In genomic region chr9:92846662-92847145, GRCh38 we compare ENCODE assay signal across 18 cellular contexts.
"Had no signal": no experiment of that assay in that cellular context is flagged by ENCODE, and none has a peak within 500 bp of the region (broad histone marks: within the 10 kb centered on the region; RNA-seq: fewer than 3 reads in every experiment).

No MANE protein-coding gene starts in this region.

- H3K4me3 Mint-ChIP-seq: activated CD4-positive, alpha-beta T cell treated with anti-CD3 and anti-CD28 coated beads, Interleukin-2, amount 10 ng/mL, durations not matched to agents 7 days and 5 days; brain; dendritic cell treated with granulocyte-macrophage colony-stimulating factor and Interleukin-4, amounts not matched to agents 40 ng/mL and 50 ng/mL, for 4 days; memory B cell; neural crest cell had no signal

- ATAC-seq: heart right ventricle, left lung had no signal

- H3K27me3 Mint-ChIP-seq: activated CD4-positive, alpha-beta T cell treated with anti-CD3 and anti-CD28 coated beads, Interleukin-2, amount 10 ng/mL, durations not matched to agents 7 days and 5 days; dendritic cell treated with granulocyte-macrophage colony-stimulating factor and Interleukin-4, amounts not matched to agents 40 ng/mL and 50 ng/mL, for 4 days; memory B cell had no signal

- H3K4me1 ChIP-seq: esophagus muscularis mucosa, heart right ventricle, left lung, stomach, tibial nerve, vagina had no signal

- H3K27ac ChIP-seq: esophagus muscularis mucosa, heart right ventricle, left lung, ovary, stomach, tibial nerve, vagina had no signal

- H3K27ac Mint-ChIP-seq: activated CD4-positive, alpha-beta T cell treated with anti-CD3 and anti-CD28 coated beads, Interleukin-2, amount 10 ng/mL, durations not matched to agents 7 days and 5 days; activated T-helper 2 cell treated with anti-CD3 and anti-CD28 coated beads, Interferon-gamma antibody, Interleukin-2, Interleukin-4, amounts not matched to agents 10 μg/mL and 5 μg/mL and 100 μg/mL, durations not matched to agents 14 hours and 24 hours and 36 hours; brain; dendritic cell treated with granulocyte-macrophage colony-stimulating factor and Interleukin-4, amounts not matched to agents 40 ng/mL and 50 ng/mL, for 4 days; memory B cell had no signal

- H3K4me3 ChIP-seq: esophagus muscularis mucosa, heart right ventricle, left lung, ovary, stomach, tibial nerve, vagina had no signal

- H3K27me3 ChIP-seq: esophagus muscularis mucosa, heart right ventricle, left lung, ovary, stomach, tibial nerve, vagina had no signal

- H3K4me1 Mint-ChIP-seq: activated CD4-positive, alpha-beta T cell treated with anti-CD3 and anti-CD28 coated beads, Interleukin-2, amount 10 ng/mL, durations not matched to agents 7 days and 5 days; brain; memory B cell; neural crest cell had no signal

- DNase-seq: activated CD4-positive, alpha-beta T cell treated with anti-CD3 and anti-CD28 coated beads, Interleukin-2, amount 10 ng/mL, durations not matched to agents 7 days and 5 days; activated CD4-positive, CD25-positive, alpha-beta regulatory T cell; activated CD8-positive, alpha-beta memory T cell treated with anti-CD3 and anti-CD28 coated beads for 24 hours; activated naive CD4-positive, alpha-beta T cell treated with anti-CD3 and anti-CD28 coated beads, Interleukin-2, amount 50 U/mL, for 16 hours; amniotic stem cell; heart right ventricle; left lung; ovary; stomach; T-helper 2 cell had no signal

- H3K36me3 ChIP-seq: ovary had no signal
